In the genomic region with DNA sequence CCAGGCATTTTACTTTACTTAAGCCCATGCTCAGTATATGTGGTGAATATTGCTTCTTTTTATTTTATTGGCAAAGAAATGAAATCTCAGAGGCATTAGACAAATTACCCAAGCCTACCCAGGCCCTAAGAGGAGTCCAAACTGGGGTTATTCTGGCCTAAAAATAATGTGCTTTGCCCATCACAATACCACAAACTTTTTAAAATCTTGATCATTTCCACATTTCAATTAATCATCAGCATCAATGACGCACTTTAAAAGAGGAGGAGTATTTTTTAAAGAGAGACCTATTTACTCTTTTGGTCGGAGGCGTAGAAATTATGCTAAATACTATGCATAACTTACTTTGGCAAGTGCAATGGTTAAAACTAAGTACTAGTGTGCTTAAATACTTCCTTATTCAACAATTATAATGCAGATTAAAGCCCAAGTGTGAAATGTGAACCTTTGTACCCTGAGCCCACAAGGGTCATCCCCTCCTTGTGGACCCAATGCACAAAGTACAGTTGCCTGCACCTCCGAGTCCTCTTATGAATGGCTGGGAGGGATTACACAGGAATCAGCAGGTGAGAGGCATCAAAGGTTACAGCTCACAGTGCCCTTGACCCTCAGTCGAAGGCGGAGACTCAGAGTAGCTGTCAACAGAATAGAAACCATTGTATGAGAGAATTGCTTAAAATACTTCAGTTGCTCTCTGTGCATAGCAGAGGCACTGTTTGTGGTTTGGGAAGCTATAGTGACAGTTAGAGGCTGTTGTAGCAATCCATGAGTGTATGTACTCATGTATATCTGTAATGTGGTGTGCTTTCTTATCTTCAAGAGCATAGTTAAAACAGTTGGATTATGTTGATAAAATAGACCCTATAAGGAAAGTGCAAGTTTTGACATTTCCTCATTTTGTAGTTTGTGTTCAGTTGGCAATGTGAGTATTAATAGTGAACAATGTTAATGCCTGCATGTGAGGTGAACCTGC, we compare ENCODE assay signal across 8 cellular contexts.
DNase-seq lines count a peak whose midpoint lies in the region; ATAC-seq lines count a peak whose summit lies in the region.

No MANE protein-coding gene starts in this region.

- H3K9ac ChIP-seq in mesendoderm (ENCODE audit: low read length), result no peak overlapping the region

- no peak overlapping the region for H4K8ac ChIP-seq in mesendoderm (ENCODE audit: low read depth, low read length)

- no peaks in the 10 kb centered on the region for H3K79me1 ChIP-seq in mesendoderm (ENCODE audit: low read length)

- no peaks in the 10 kb centered on the region for H3K27me3 ChIP-seq in mesendoderm (ENCODE audit: insufficient read depth, low read length, poor library complexity)

- no peak overlapping the region for H3K27ac ChIP-seq in mesendoderm (ENCODE audit: low read depth, low read length)

- no peak overlapping the region for H3K4me2 ChIP-seq in mesendoderm (ENCODE audit: low read length)

- no peak overlapping the region for H4K5ac ChIP-seq in mesendoderm (ENCODE audit: low read length)

- H2BK5ac ChIP-seq in mesendoderm (ENCODE audit: low read length), result no peak overlapping the region

- no peaks in the 10 kb centered on the region for H3K79me2 ChIP-seq in mesendoderm (ENCODE audit: control insufficient read depth, insufficient read depth, low read length)

- no peak overlapping the region for H3K4me3 ChIP-seq in mesendoderm (ENCODE audit: low read length)

- no peak overlapping the region for H2AK5ac ChIP-seq in mesendoderm (ENCODE audit: low read length)

- WGBS in mesendoderm (ENCODE audit: extremely low coverage, insufficient coverage, low lambda C conversion rate), result no CpG with 5 or more reads among the region's 6 CpGs

- H3K36me3 ChIP-seq in mesendoderm (ENCODE audit: control insufficient read depth, insufficient read depth, low read length), result no peaks in the 10 kb centered on the region

- no peak overlapping the region for H3K23ac ChIP-seq in mesendoderm (ENCODE audit: low read length)

- no peak overlapping the region for H2BK15ac ChIP-seq in mesendoderm (replicated peaks; ENCODE audit: low read depth)

- H3K4ac ChIP-seq in mesendoderm (ENCODE audit: low read depth, low read length), result no peak overlapping the region

- no peaks in the 10 kb centered on the region for H3K4me1 ChIP-seq in mesendoderm (ENCODE audit: control insufficient read depth, low read depth, low read length)

- DNase-seq in activated T-cell treated with anti-CD3 and anti-CD28 coated beads for 48 hours (ENCODE audit: low read depth) (peak; percentile 23), activated T-cell treated with anti-CD3 and anti-CD28 coated beads for 4 hours (no peak), NAMALWA (ENCODE audit: low spot score) (peak; percentile 85), mesendoderm (peak; percentile 4), RKO (ENCODE audit: low spot score) (no peak), kidney glomerular epithelial cell (lab: John Stamatoyannopoulos, UW) (no peak)
- peak; percentile 58 to 60 for DNase-seq in activated T-cell treated with anti-CD3 and anti-CD28 coated beads, Interleukin-2, amount 50 U/mL, for 48 hours

- no peak overlapping the region for H3K18ac ChIP-seq in mesendoderm (ENCODE audit: low read length)

- ATAC-seq in HG02623 (IDR thresholded peaks at IDR 0.05; ENCODE audit: unreplicated experiment), result peak; percentile 84

- H3K56ac ChIP-seq in mesendoderm (ENCODE audit: low read length), result no peak overlapping the region

- no peak overlapping the region for H2BK120ac ChIP-seq in mesendoderm (ENCODE audit: low read depth, low read length)

Comparison
In these comparisons a context has a peak if more than half of its experiments do, and no peak if none do; other contexts are left out.
1. DNase-seq: peak in activated T-cell treated with anti-CD3 and anti-CD28 coated beads for 48 hours (single experiment), NAMALWA (single experiment), activated T-cell treated with anti-CD3 and anti-CD28 coated beads, Interleukin-2, amount 50 U/mL, for 48 hours (2 of 2) and mesendoderm (single experiment); none in activated T-cell treated with anti-CD3 and anti-CD28 coated beads for 4 hours (single experiment), RKO (single experiment) and kidney glomerular epithelial cell (single experiment).